In the genomic region with DNA sequence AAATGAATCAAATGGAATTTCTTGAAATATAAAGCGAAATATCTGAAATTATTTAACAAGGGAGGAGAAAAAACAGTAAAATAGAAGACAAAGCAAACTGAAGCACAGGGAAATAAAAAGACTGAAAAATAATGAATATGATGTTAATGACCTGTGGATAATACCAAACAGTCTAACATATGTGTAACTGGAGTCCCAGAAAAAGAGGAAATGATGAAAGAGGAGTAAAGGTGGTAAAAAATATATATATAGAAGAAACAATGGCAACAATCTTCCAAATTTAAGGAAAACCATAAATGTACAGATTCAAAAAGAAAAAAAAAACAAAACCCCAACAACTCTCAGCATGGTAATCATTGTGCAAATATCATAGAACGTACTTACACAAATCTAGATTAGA, we compare ENCODE assay signal across 26 cellular contexts. TPM values are rescaled to one million over a fixed set of nuclear protein-coding genes. Genes with fewer than 3 reads are reported as not detected.
A peak's percentile ranks its signal among the peaks of the same experiment; 100 is the strongest.
DNase-seq lines count a peak whose midpoint lies in the region; ATAC-seq, FAIRE-seq and TF ChIP-seq lines count a peak whose summit lies in the region.
"Had no signal": no experiment of that assay in that cellular context is flagged by ENCODE, and none has a peak within 500 bp of the region (broad histone marks: within the 10 kb centered on the region; RNA-seq: fewer than 3 reads in every experiment).

No MANE protein-coding gene starts in this region.

- H3F3A ChIP-seq in MM.1S (ENCODE audit: insufficient read depth, low read length): peaks cover 32% of the 10 kb centered on the region

- no peaks in the 10 kb centered on the region for H3K9me2 ChIP-seq in MM.1S (replicated peaks; ENCODE audit: insufficient read depth, low read length)

- H3K4me1 ChIP-seq in HEK293 (ENCODE audit: control insufficient read depth, insufficient read depth, low read length) (peaks cover 3% of the 10 kb centered on the region), MM.1S (ENCODE audit: low read length) (peaks cover 41% of the 10 kb centered on the region), right lobe of liver (peaks cover 0 to 8% (median 0%) of the 10 kb centered on the region in 4 donors)
- H3K4me1 ChIP-seq: A549 had no signal

- no peaks in the 10 kb centered on the region for H3K27me3 ChIP-seq in MM.1S (replicated peaks; ENCODE audit: insufficient read depth, low read length)
- no peaks in the 10 kb centered on the region for H3K27me3 ChIP-seq in right lobe of liver
- H3K27me3 ChIP-seq: BE2C; BLaER1 treated with 17β-estradiol and CSF1 and Interleukin-3, amounts not matched to agents 10 nM and 100 nM had no signal

- H3K27ac ChIP-seq in HEK293 (ENCODE audit: extremely low read depth, low read depth, low read length) (no peak overlapping the region), MM.1S (ENCODE audit: low read length) (peak overlapping the region; percentile 78), right lobe of liver (no peak overlapping the region)
- H3K27ac ChIP-seq: A549; BLaER1 treated with 17β-estradiol and CSF1 and Interleukin-3, amounts not matched to agents 10 nM and 100 nM had no signal

- 100% methylated on average over 2 of the region's 2 CpGs for WGBS in right lobe of liver (ENCODE audit: insufficient coverage, low coverage, low lambda C conversion rate, missing lambda C conversion rate)

- peaks cover 92% of the 10 kb centered on the region for H3K79me2 ChIP-seq in MM.1S (ENCODE audit: low read length)

- CTCF ChIA-PET in HEK293 (lab: Yijun Ruan, JAX): no interaction called here

- DNase-seq in MM.1S (no peak), OCI-M1 (lab: John Stamatoyannopoulos, UW) (peak; percentile 30), right lobe of liver (no peak)
- no peak for DNase-seq in activated CD8-positive, alpha-beta memory T cell treated with anti-CD3 and anti-CD28 coated beads, Interleukin-2, amount 50 U/mL, for 48 hours
- DNase-seq in activated naive CD4-positive, alpha-beta T cell (lab: John Stamatoyannopoulos, UW): no peak
- DNase-seq: 8988T; ACHN; AML-193; BE2C; CD4-positive, alpha-beta T cell; CD8-positive, alpha-beta memory T cell; DMS 273 treated with DMSO at 0.1 percent for 48 hours; DMS79; EL; GDM1; H9; HFFc6 had no signal

- ATAC-seq in right lobe of liver: no peak
- no peak for ATAC-seq in HG03439 (IDR thresholded peaks at IDR 0.05; ENCODE audit: unreplicated experiment)
- ATAC-seq: A549, HCT116 had no signal

- H3K4me3 ChIP-seq in HEK293 (ENCODE audit: low read depth, low read length): no peak overlapping the region
- peak overlapping the region; percentile 4; the same call in 1 of the 2 replicates for H3K4me3 ChIP-seq in MM.1S (ENCODE audit: low read length)
- H3K4me3 ChIP-seq in right lobe of liver: no peak overlapping the region
- H3K4me3 ChIP-seq: A549; BLaER1 treated with 17β-estradiol and CSF1 and Interleukin-3, amounts not matched to agents 10 nM and 100 nM; GM23338 had no signal

- H4K20me1 ChIP-seq in MM.1S (ENCODE audit: insufficient read depth, low read length): no peaks in the 10 kb centered on the region

- intact Hi-C loops in right lobe of liver (cut with DNase I): no loop called here

- POLR2A ChIA-PET in HEK293 (lab: Yijun Ruan, JAX): no interaction called here

- H3K36me3 ChIP-seq in HEK293 (ENCODE audit: control insufficient read depth in 2 of 2, insufficient read depth in 1 of 2, low read length in 2 of 2): no peaks in the 10 kb centered on the region
- no peaks in the 10 kb centered on the region for H3K36me3 ChIP-seq in MM.1S (replicated peaks; ENCODE audit: insufficient read depth, low read length)
- H3K36me3 ChIP-seq in right lobe of liver: no peaks in the 10 kb centered on the region

- TF ChIP-seq POLR2A in right lobe of liver (IDR thresholded peaks at IDR 0.05): no peak

- peak; percentile 56 for FAIRE-seq in islet of Langerhans (lab: Jason Lieb, UNC)
- FAIRE-seq: A549, D721Med, GM12892 had no signal

- peak overlapping the region; percentile 4; the same call in 1 of the 2 replicates for H3K9ac ChIP-seq in MM.1S (ENCODE audit: low read length)
- H3K9ac ChIP-seq: BLaER1 treated with 17β-estradiol and CSF1 and Interleukin-3, amounts not matched to agents 10 nM and 100 nM had no signal

- TF ChIP-seq CTCF in HEK293 (tag by site-specific recombination; IDR thresholded peaks at IDR 0.05): no peak
- no peak for TF ChIP-seq CTCF in MM.1S (IDR thresholded peaks at IDR 0.05; ENCODE audit: low read length)
- no peak for TF ChIP-seq CTCF in right lobe of liver (IDR thresholded peaks at IDR 0.05)

- peak overlapping the region; percentile 68; the same call in 1 of the 2 replicates for H3K4me2 ChIP-seq in MM.1S (ENCODE audit: low read depth, low read length)
- H3K4me2 ChIP-seq: A549; BLaER1 treated with 17β-estradiol and CSF1 and Interleukin-3, amounts not matched to agents 10 nM and 100 nM had no signal

- no peaks in the 10 kb centered on the region for H3K9me3 ChIP-seq in HEK293 (ENCODE audit: control insufficient read depth, insufficient read depth, low read depth, low read length)
- H3K9me3 ChIP-seq in MM.1S (replicated peaks; ENCODE audit: insufficient read depth, low read length): no peaks in the 10 kb centered on the region
- H3K9me3 ChIP-seq in right lobe of liver: no peaks in the 10 kb centered on the region
- H3K9me3 ChIP-seq: BE2C had no signal

- H2AFZ ChIP-seq in MM.1S (ENCODE audit: low read length): no peak overlapping the region
- H2AFZ ChIP-seq: GM23338 had no signal

TF ChIP-seq in HEK293, 187 proteins besides CTCF, POLR2A, EP300 and RAD21:
- TF ChIP-seq ZNF133 (tag by site-specific recombination; IDR thresholded peaks at IDR 0.05): peak; percentile 91
- TF ChIP-seq SETDB1 (IDR thresholded peaks at IDR 0.05; ENCODE audit: insufficient read length, low read length): peak; percentile 40
- TF ChIP-seq BCL11A (tag by site-specific recombination; IDR thresholded peaks at IDR 0.05; ENCODE audit: low read depth): no peak
- no peak for TF ChIP-seq ZNF221 (tag by site-specific recombination; IDR thresholded peaks at IDR 0.05; ENCODE audit: borderline replicate concordance)

RNA-seq across cellular contexts. Expression of gene UBE3A, which starts 21.2 kb away (rescaled TPM):
- total RNA-seq in right lobe of liver: 10 to 100 TPM; 36.6 to 52.4 (median 44.6) TPM
